1 cellular context compared by ENCODE assay signal in the genomic region with DNA sequence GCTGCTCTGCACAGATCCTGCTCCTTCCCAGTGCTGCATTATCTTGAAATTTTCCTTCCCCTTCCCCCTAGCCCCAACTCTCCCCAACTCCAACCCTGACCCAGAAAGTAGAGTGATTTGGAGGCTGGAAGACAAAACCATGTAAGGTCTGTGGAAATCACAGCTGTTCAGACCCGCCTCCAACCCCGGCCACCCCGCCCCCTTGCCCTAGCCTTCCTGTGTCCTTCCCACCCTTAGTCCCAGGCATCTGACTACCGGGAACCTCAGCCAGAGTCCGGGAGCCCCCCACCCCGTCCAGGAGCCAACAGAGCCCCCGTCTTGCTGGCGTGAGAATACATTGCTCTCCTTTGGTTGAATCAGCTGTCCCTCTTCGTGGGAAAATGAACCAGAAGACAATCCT.
TF ChIP-seq lines count a peak whose summit lies in the region.

A gene with protein sequence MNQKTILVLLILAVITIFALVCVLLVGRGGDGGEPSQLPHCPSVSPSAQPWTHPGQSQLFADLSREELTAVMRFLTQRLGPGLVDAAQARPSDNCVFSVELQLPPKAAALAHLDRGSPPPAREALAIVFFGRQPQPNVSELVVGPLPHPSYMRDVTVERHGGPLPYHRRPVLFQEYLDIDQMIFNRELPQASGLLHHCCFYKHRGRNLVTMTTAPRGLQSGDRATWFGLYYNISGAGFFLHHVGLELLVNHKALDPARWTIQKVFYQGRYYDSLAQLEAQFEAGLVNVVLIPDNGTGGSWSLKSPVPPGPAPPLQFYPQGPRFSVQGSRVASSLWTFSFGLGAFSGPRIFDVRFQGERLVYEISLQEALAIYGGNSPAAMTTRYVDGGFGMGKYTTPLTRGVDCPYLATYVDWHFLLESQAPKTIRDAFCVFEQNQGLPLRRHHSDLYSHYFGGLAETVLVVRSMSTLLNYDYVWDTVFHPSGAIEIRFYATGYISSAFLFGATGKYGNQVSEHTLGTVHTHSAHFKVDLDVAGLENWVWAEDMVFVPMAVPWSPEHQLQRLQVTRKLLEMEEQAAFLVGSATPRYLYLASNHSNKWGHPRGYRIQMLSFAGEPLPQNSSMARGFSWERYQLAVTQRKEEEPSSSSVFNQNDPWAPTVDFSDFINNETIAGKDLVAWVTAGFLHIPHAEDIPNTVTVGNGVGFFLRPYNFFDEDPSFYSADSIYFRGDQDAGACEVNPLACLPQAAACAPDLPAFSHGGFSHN (plus strand): TSS at position 236 of the 400 bp plus-strand sequence. CDS start 145 bp downstream, at position 381.

TF ChIP-seq in WTC11, 78 proteins besides CTCF, POLR2A, EP300 and RAD21 (continued from another document):
- TF ChIP-seq GRHL2 (CRISPR knock-in tag; IDR thresholded peaks at IDR 0.05; ENCODE audit: insufficient replicate concordance, severe bottlenecking) (no peak), SP1 (CRISPR knock-in tag; conservative IDR thresholded peaks at IDR 0.05) (no peak), MYBL2 (CRISPR knock-in tag; IDR thresholded peaks at IDR 0.05) (no peak), NFE2L1 (CRISPR knock-in tag; IDR thresholded peaks at IDR 0.05) (no peak), CBFB (CRISPR knock-in tag; IDR thresholded peaks at IDR 0.05; ENCODE audit: low read depth) (no peak), IRF2 (CRISPR knock-in tag; IDR thresholded peaks at IDR 0.05; ENCODE audit: borderline replicate concordance, low read depth) (no peak), GTF2I (CRISPR knock-in tag; conservative IDR thresholded peaks at IDR 0.05) (no peak), FOXJ3 (CRISPR knock-in tag; IDR thresholded peaks at IDR 0.05; ENCODE audit: borderline replicate concordance) (no peak), NR1H2 (CRISPR knock-in tag; IDR thresholded peaks at IDR 0.05) (no peak), ZNF138 (CRISPR knock-in tag; conservative IDR thresholded peaks at IDR 0.05) (no peak), ETV6 (CRISPR knock-in tag; IDR thresholded peaks at IDR 0.05) (no peak), ZNF281 (CRISPR knock-in tag; IDR thresholded peaks at IDR 0.05) (no peak), ZNF121 (CRISPR knock-in tag; IDR thresholded peaks at IDR 0.05) (no peak), ZNF232 (CRISPR knock-in tag; IDR thresholded peaks at IDR 0.05) (no peak), E2F4 (CRISPR knock-in tag; IDR thresholded peaks at IDR 0.05; ENCODE audit: borderline replicate concordance, low read depth) (no peak)
- TF ChIP-seq, protein P1, sequence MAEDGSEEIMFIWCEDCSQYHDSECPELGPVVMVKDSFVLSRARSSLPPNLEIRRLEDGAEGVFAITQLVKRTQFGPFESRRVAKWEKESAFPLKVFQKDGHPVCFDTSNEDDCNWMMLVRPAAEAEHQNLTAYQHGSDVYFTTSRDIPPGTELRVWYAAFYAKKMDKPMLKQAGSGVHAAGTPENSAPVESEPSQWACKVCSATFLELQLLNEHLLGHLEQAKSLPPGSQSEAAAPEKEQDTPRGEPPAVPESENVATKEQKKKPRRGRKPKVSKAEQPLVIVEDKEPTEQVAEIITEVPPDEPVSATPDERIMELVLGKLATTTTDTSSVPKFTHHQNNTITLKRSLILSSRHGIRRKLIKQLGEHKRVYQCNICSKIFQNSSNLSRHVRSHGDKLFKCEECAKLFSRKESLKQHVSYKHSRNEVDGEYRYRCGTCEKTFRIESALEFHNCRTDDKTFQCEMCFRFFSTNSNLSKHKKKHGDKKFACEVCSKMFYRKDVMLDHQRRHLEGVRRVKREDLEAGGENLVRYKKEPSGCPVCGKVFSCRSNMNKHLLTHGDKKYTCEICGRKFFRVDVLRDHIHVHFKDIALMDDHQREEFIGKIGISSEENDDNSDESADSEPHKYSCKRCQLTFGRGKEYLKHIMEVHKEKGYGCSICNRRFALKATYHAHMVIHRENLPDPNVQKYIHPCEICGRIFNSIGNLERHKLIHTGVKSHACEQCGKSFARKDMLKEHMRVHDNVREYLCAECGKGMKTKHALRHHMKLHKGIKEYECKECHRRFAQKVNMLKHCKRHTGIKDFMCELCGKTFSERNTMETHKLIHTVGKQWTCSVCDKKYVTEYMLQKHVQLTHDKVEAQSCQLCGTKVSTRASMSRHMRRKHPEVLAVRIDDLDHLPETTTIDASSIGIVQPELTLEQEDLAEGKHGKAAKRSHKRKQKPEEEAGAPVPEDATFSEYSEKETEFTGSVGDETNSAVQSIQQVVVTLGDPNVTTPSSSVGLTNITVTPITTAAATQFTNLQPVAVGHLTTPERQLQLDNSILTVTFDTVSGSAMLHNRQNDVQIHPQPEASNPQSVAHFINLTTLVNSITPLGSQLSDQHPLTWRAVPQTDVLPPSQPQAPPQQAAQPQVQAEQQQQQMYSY (CRISPR knock-in tag; IDR thresholded peaks at IDR 0.05) = no peak
